ENCODE assay signal across 13 cellular contexts in the genomic region with DNA sequence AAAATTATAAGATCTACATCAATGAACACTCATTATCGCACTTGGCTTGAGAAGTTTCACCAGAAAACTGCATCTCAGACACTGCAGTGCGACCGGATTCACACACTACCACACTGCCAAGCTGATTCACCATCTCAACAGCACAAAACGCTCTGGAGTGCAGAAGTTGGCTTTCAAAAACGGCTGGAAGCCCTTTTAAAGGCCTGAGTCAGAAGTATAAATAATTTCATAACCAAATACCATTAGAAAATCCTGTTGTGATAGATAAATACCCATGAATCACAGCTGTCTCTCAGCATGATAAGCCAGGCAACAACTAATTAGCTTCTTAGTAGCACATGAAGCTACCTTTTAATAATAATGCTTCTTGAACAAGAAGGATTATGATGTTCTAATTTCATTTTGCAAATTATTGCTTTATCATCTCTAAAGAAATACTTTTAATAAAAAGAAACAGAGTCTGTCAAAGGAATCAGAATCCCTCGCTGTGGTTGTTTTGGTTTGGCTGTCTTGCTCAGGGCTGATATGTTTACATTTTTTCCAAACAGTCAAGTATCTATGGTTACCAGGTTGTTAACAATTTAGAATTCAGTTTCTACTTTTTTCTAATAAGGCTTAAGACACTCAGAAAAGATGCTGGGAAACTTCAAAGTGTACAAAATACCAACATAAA. TPM values are rescaled to one million over a fixed set of nuclear protein-coding genes. Genes with fewer than 3 reads are reported as not detected.
DNase-seq lines count a peak whose midpoint lies in the region; ATAC-seq lines count a peak whose summit lies in the region.
"Had no signal": no experiment of that assay in that cellular context is flagged by ENCODE, and none has a peak within 500 bp of the region (broad histone marks: within the 10 kb centered on the region; RNA-seq: fewer than 3 reads in every experiment).

No MANE protein-coding gene starts in this region.

- intact Hi-C loops in left ventricle myocardium superior (cut with micrococcal nuclease) = no loop called here

- 9 to 10% methylated on average over 6 of the region's 6 CpGs for WGBS in GM23248 (ENCODE audit: low coverage in 1 of 2, low lambda C conversion rate in 2 of 2, missing lambda C conversion rate in 2 of 2), 2 experiments

- H3K4me3 ChIP-seq in GM23248 (peak overlapping the region; percentile 19; the same call in 1 of the 2 replicates), skeletal muscle cell (ENCODE audit: low read depth, low read length) (no peak overlapping the region)

- H2AFZ ChIP-seq in GM23248 = peak overlapping the region; percentile 31; the same call in 1 of the 2 replicates

- H3K4me1 Mint-ChIP-seq in activated T-cell treated with anti-CD3 and anti-CD28 coated beads, Interleukin-2, amount 50 U/mL, for 24 hours (ENCODE audit: low read depth) = no peaks in the 10 kb centered on the region
- H3K4me1 Mint-ChIP-seq: activated naive CD4-positive, alpha-beta T cell treated with anti-CD3 and anti-CD28 coated beads, Interleukin-2, amount 50 U/mL, for 24 hours; neural crest cell had no signal

- no peaks in the 10 kb centered on the region for H3K27me3 Mint-ChIP-seq in activated T-cell treated with anti-CD3 and anti-CD28 coated beads, Interleukin-2, amount 50 U/mL, for 24 hours
- H3K27me3 Mint-ChIP-seq: activated naive CD4-positive, alpha-beta T cell treated with anti-CD3 and anti-CD28 coated beads, Interleukin-2, amount 50 U/mL, for 24 hours had no signal

- H3K9me3 ChIP-seq in GM23248 (ENCODE audit: low read depth) = no peaks in the 10 kb centered on the region

- no peak overlapping the region for H3K4me3 Mint-ChIP-seq in activated T-cell treated with anti-CD3 and anti-CD28 coated beads, Interleukin-2, amount 50 U/mL, for 24 hours
- H3K4me3 Mint-ChIP-seq: activated naive CD4-positive, alpha-beta T cell treated with anti-CD3 and anti-CD28 coated beads, Interleukin-2, amount 50 U/mL, for 24 hours; neural crest cell; WTC11 had no signal

- peak overlapping the region; percentile 70 for H3K4me2 ChIP-seq in GM23248 (ENCODE audit: unreplicated experiment)

- in situ Hi-C loops in GM23248 (cut with MboI) = no loop called here

- peak overlapping the region; percentile 42 for H3K9ac ChIP-seq in GM23248

- H3K27ac ChIP-seq in GM23248 = peak overlapping the region; percentile 69

- no peaks in the 10 kb centered on the region for H3K36me3 ChIP-seq in GM23248 (ENCODE audit: low read depth)

- ATAC-seq in left ventricle myocardium superior (peak; percentile 84), HG03354 (IDR thresholded peaks at IDR 0.05; ENCODE audit: poor library complexity, severe bottlenecking, unreplicated experiment) (no peak)
- ATAC-seq: WTC11 had no signal

- H3K36me3 Mint-ChIP-seq in activated T-cell treated with anti-CD3 and anti-CD28 coated beads, Interleukin-2, amount 50 U/mL, for 24 hours (ENCODE audit: low read depth) = no peaks in the 10 kb centered on the region
- H3K36me3 Mint-ChIP-seq: activated naive CD4-positive, alpha-beta T cell treated with anti-CD3 and anti-CD28 coated beads, Interleukin-2, amount 50 U/mL, for 24 hours; WTC11 had no signal

- H3K27me3 ChIP-seq in GM23248 (replicated peaks; ENCODE audit: insufficient read depth) = no peaks in the 10 kb centered on the region

- DNase-seq in GM23248 = peak; percentile 93
- DNase-seq in amniotic epithelial cell (ENCODE audit: low read depth) = peak; percentile 90
- peak; percentile 30 for DNase-seq in left ventricle myocardium superior
- peak; percentile 6 for DNase-seq in skeletal muscle cell (ENCODE audit: low read depth)
- no peak for DNase-seq in MV-4-11 (lab: John Stamatoyannopoulos, UW)
- no peak for DNase-seq in activated T-cell treated with anti-CD3 and anti-CD28 coated beads, Interleukin-2, amount 50 U/mL, for 24 hours
- DNase-seq in NCI-H2107 (lab: John Stamatoyannopoulos, UW) = no peak
- DNase-seq: glutamatergic neuron, NCI-H526 had no signal

- H3F3A ChIP-seq in GM23248 (ENCODE audit: insufficient read depth) = peaks cover 7% of the 10 kb centered on the region; the same call in 1 of the 2 replicates

- peaks cover 20% of the 10 kb centered on the region for H3K4me1 ChIP-seq in GM23248 (ENCODE audit: insufficient read depth)

- no peaks in the 10 kb centered on the region for H3K9me2 ChIP-seq in GM23248 (ENCODE audit: insufficient read depth)

- H3K9me3 Mint-ChIP-seq in activated T-cell treated with anti-CD3 and anti-CD28 coated beads, Interleukin-2, amount 50 U/mL, for 24 hours = no peaks in the 10 kb centered on the region
- H3K9me3 Mint-ChIP-seq: activated naive CD4-positive, alpha-beta T cell treated with anti-CD3 and anti-CD28 coated beads, Interleukin-2, amount 50 U/mL, for 24 hours; neural crest cell; WTC11 had no signal

- H3K79me2 ChIP-seq in GM23248 (ENCODE audit: insufficient read depth) = no peaks in the 10 kb centered on the region

- no peak overlapping the region for H3K27ac Mint-ChIP-seq in activated T-cell treated with anti-CD3 and anti-CD28 coated beads, Interleukin-2, amount 50 U/mL, for 24 hours
- H3K27ac Mint-ChIP-seq: activated naive CD4-positive, alpha-beta T cell treated with anti-CD3 and anti-CD28 coated beads, Interleukin-2, amount 50 U/mL, for 24 hours; WTC11 had no signal

- H4K20me1 ChIP-seq in GM23248 (ENCODE audit: insufficient read depth) = no peaks in the 10 kb centered on the region

RNA-seq across cellular contexts. Expression of a gene that starts 51.2 kb away (rescaled TPM):
- 8.1 and 9.2 TPM in 2 replicates for total RNA-seq in GM23248 (2014; rRNA removed; shearing (Covaris generic))
- 2.7 and 3.3 TPM in 2 replicates for polyA plus RNA-seq in GM23248 (2016; fragmentation: Nextera tagmentation; extraction: Ambion mirVana)
- 6.2 TPM for total RNA-seq in left ventricle myocardium superior

Comparison
In these comparisons a context has a peak if more than half of its experiments do, and no peak if none do; other contexts are left out.
1. DNase-seq: peak in GM23248 (single experiment), amniotic epithelial cell (single experiment), left ventricle myocardium superior (single experiment) and skeletal muscle cell (single experiment); none in MV-4-11 (single experiment), activated T-cell treated with anti-CD3 and anti-CD28 coated beads, Interleukin-2, amount 50 U/mL, for 24 hours (single experiment) and NCI-H2107 (single experiment).